In genomic region chr17:63843387-63844292, GRCh38 we compare ENCODE assay signal across 8 cellular contexts. TPM values are rescaled to one million over a fixed set of nuclear protein-coding genes. Genes with fewer than 3 reads are reported as not detected.
A peak's percentile ranks its signal among the peaks of the same experiment; 100 is the strongest.
DNase-seq lines count a peak whose midpoint lies in the region; ATAC-seq, FAIRE-seq and TF ChIP-seq lines count a peak whose summit lies in the region.

No MANE protein-coding gene starts in this region.

- peaks cover 32% of the 10 kb centered on the region for H3K79me2 ChIP-seq in keratinocyte (ENCODE audit: control insufficient read depth, insufficient read depth, low read length)

- peaks cover 0 to 4% (median 0%) of the 10 kb centered on the region in 3 donors for H3K9me3 ChIP-seq in body of pancreas
- no peaks in the 10 kb centered on the region for H3K9me3 ChIP-seq in keratinocyte (ENCODE audit: control insufficient read depth, low read depth, low read length)

- H3K27ac ChIP-seq in body of pancreas (peak overlapping the region; percentile 85 to 94 (median 90)), keratinocyte (ENCODE audit: control insufficient read depth, insufficient read depth, low read length) (peak overlapping the region; percentile 50)

- H3K9ac ChIP-seq in keratinocyte (ENCODE audit: control insufficient read depth, extremely low read depth, insufficient read depth, low read length): peak overlapping the region; percentile 63

- no peak for DNase-seq in activated T-cell treated with anti-CD3 and anti-CD28 coated beads, Interleukin-2, amount 50 U/mL, for 4 hours
- DNase-seq in activated T-cell treated with anti-CD3 and anti-CD28 coated beads, Interleukin-2, amount 50 U/mL, for 1 hour: no peak
- DNase-seq in NOMO-1 treated with DMSO at 0.1 percent for 48 hours (lab: John Stamatoyannopoulos, UW; ENCODE audit: unreplicated experiment): peak; percentile 60
- DNase-seq in body of pancreas: peak in 3 of 4 donors; percentile 45 to 68 (median 55)
- no peak for DNase-seq in keratinocyte (ENCODE audit: low read depth, low spot score)
- no peak for DNase-seq in NK-92 treated with Interleukin-12 subunit alpha and Interleukin-12 subunit beta, amount 100 ng/mL, for 24 hours (lab: John Stamatoyannopoulos, UW)

- peak overlapping the region; percentile 88 for H3K4me3 Mint-ChIP-seq in activated T-cell treated with anti-CD3 and anti-CD28 coated beads, Interleukin-2, amount 50 U/mL, for 4 hours
- H3K4me3 Mint-ChIP-seq in stimulated activated memory B cell treated with anti-CD40 and anti-IgM and Interleukin-4, amounts not matched to agents 10 μg/mL and 1 μg/mL and 100 μg/mL, for 72 hours: peak overlapping the region; percentile 94

- intact Hi-C loops in body of pancreas (cut with DNase I): no loop called here

- no peak for TF ChIP-seq CTCF in body of pancreas (IDR thresholded peaks at IDR 0.05)
- no peak for TF ChIP-seq CTCF in keratinocyte (optimal IDR thresholded peaks at IDR 0.05 in 1 of 3, IDR thresholded peaks at IDR 0.05 in 1 of 3, conservative IDR thresholded peaks at IDR 0.05 in 1 of 3; ENCODE audit: extremely low read depth in 1 of 3, insufficient read depth in 2 of 3, low read length in 3 of 3)

- no peaks in the 10 kb centered on the region for H3K36me3 Mint-ChIP-seq in activated T-cell treated with anti-CD3 and anti-CD28 coated beads, Interleukin-2, amount 50 U/mL, for 4 hours (ENCODE audit: insufficient read depth)
- H3K36me3 Mint-ChIP-seq in stimulated activated memory B cell treated with anti-CD40 and anti-IgM and Interleukin-4, amounts not matched to agents 10 μg/mL and 1 μg/mL and 100 μg/mL, for 72 hours: no peaks in the 10 kb centered on the region

- H3K36me3 ChIP-seq in body of pancreas (replicated peaks in 1 of 2; ENCODE audit: insufficient read depth in 1 of 2, low read depth in 2 of 2) (no peaks in the 10 kb centered on the region), keratinocyte (ENCODE audit: control insufficient read depth in 2 of 2, extremely low read depth in 1 of 2, insufficient read depth in 2 of 2, low read length in 2 of 2) (no peaks in the 10 kb centered on the region)

- peaks cover 40% of the 10 kb centered on the region for H3K4me1 ChIP-seq in body of pancreas
- peaks cover 31% of the 10 kb centered on the region for H3K4me1 ChIP-seq in keratinocyte (ENCODE audit: control insufficient read depth, extremely low read depth, insufficient read depth, low read length)

- dilution Hi-C loops in keratinocyte (cut with MboI; ENCODE audit: extremely low pct_ligation_motif_present, low sequenced_read_pairs): no loop called here

- H3K9me1 ChIP-seq in keratinocyte (ENCODE audit: control insufficient read depth, extremely low read depth, insufficient read depth, low read length): peaks cover 2% of the 10 kb centered on the region

- H3K27me3 Mint-ChIP-seq in activated T-cell treated with anti-CD3 and anti-CD28 coated beads, Interleukin-2, amount 50 U/mL, for 4 hours (ENCODE audit: low read depth): no peaks in the 10 kb centered on the region
- no peaks in the 10 kb centered on the region for H3K27me3 Mint-ChIP-seq in stimulated activated memory B cell treated with anti-CD40 and anti-IgM and Interleukin-4, amounts not matched to agents 10 μg/mL and 1 μg/mL and 100 μg/mL, for 72 hours

- H4K20me1 ChIP-seq in keratinocyte (ENCODE audit: control insufficient read depth, extremely low read depth, insufficient read depth, low read length): peaks cover 3% of the 10 kb centered on the region

- peak overlapping the region; percentile 95 for H3K27ac Mint-ChIP-seq in stimulated activated memory B cell treated with anti-CD40 and anti-IgM and Interleukin-4, amounts not matched to agents 10 μg/mL and 1 μg/mL and 100 μg/mL, for 72 hours

- H3K4me2 ChIP-seq in keratinocyte (ENCODE audit: control insufficient read depth, extremely low read depth, insufficient read depth, low read depth, low read length): peak overlapping the region; percentile 77

- WGBS in body of pancreas, 2 donors: 25 to 36% methylated on average over 22 to 26 of the region's 26 CpGs

- FAIRE-seq in keratinocyte (lab: Jason Lieb, UNC): no peak

- H2AFZ ChIP-seq in keratinocyte (ENCODE audit: control insufficient read depth, low read length): peak overlapping the region; percentile 81

- H3K4me1 Mint-ChIP-seq in activated T-cell treated with anti-CD3 and anti-CD28 coated beads, Interleukin-2, amount 50 U/mL, for 4 hours (ENCODE audit: low read depth): peaks cover 39% of the 10 kb centered on the region
- H3K4me1 Mint-ChIP-seq in stimulated activated memory B cell treated with anti-CD40 and anti-IgM and Interleukin-4, amounts not matched to agents 10 μg/mL and 1 μg/mL and 100 μg/mL, for 72 hours: peaks cover 50% of the 10 kb centered on the region

- peak overlapping the region in 1 of 2 donors; percentile 32 for H3K4me3 ChIP-seq in body of pancreas
- peak overlapping the region; percentile 59 to 92 (median 82) for H3K4me3 ChIP-seq in keratinocyte (ENCODE audit: control insufficient read depth in 2 of 3, extremely low read depth in 1 of 3, insufficient read depth in 2 of 3, low read depth in 1 of 3, low read length in 3 of 3)

- ATAC-seq in activated T-cell treated with anti-CD3 and anti-CD28 coated beads, Interleukin-2, amount 50 U/mL, for 4 hours: no peak
- no peak for ATAC-seq in body of pancreas
- ATAC-seq in stimulated activated memory B cell treated with anti-CD40 and anti-IgM and Interleukin-4, amounts not matched to agents 10 μg/mL and 1 μg/mL and 100 μg/mL, for 72 hours: peak; percentile 54
- no peak for ATAC-seq in HG03159 (IDR thresholded peaks at IDR 0.05; ENCODE audit: unreplicated experiment)

- no peak for TF ChIP-seq POLR2A in body of pancreas (IDR thresholded peaks at IDR 0.05)

- peaks cover 6% of the 10 kb centered on the region for H3K9me3 Mint-ChIP-seq in activated T-cell treated with anti-CD3 and anti-CD28 coated beads, Interleukin-2, amount 50 U/mL, for 4 hours
- H3K9me3 Mint-ChIP-seq in stimulated activated memory B cell treated with anti-CD40 and anti-IgM and Interleukin-4, amounts not matched to agents 10 μg/mL and 1 μg/mL and 100 μg/mL, for 72 hours: peaks cover 4% of the 10 kb centered on the region

- no peaks in the 10 kb centered on the region for H3K27me3 ChIP-seq in body of pancreas
- no peaks in the 10 kb centered on the region for H3K27me3 ChIP-seq in keratinocyte (ENCODE audit: control insufficient read depth, extremely low read depth, insufficient read depth, low read length)

RNA-seq across cellular contexts. Expression of gene SMARCD2, which starts 1.2 kb away (rescaled TPM):
- 10 to 100 TPM; 81.4 to 87.9 (median 83.8) TPM for total RNA-seq in activated T-cell treated with anti-CD3 and anti-CD28 coated beads, Interleukin-2, amount 50 U/mL, for 4 hours
- 10 to 100 TPM; 75.8 to 87.9 TPM for total RNA-seq in body of pancreas
- 80.3 to 99.8 TPM (median 86.3 TPM) in 3 replicates for polyA plus RNA-seq in keratinocyte
- polyA plus RNA-seq in keratinocyte (2011; ENCODE audit: low read depth): 40.3 TPM
- polyA plus RNA-seq in keratinocyte (2011; cell fraction: cytosol; rRNA removed): 69.0 and 79.0 TPM in 2 replicates
- polyA plus RNA-seq in keratinocyte (2011; cell fraction: nucleus; rRNA removed): 91.1 and 95.0 TPM in 2 replicates
- polyA plus RNA-seq in keratinocyte (2012; ENCODE audit: low replicate concordance): 70.5 and 75.3 TPM in 2 replicates
- polyA minus RNA-seq in keratinocyte: 113 to 179 TPM (median 177 TPM) in 3 replicates
- 102 TPM for polyA minus RNA-seq in keratinocyte (2011; cell fraction: cytosol; rRNA and poly(A)+ RNA removed)
- polyA minus RNA-seq in keratinocyte (2011; cell fraction: nucleus; rRNA and poly(A)+ RNA removed): 40.4 and 47.6 TPM in 2 replicates

RNA-seq across cellular contexts. Expression of gene FTSJ3, which starts 16.2 kb away (rescaled TPM):
- 100 to 1,000 TPM; 123 to 169 (median 157) TPM for total RNA-seq in activated T-cell treated with anti-CD3 and anti-CD28 coated beads, Interleukin-2, amount 50 U/mL, for 4 hours
- 10 to 100 TPM; 22.7 to 30.9 TPM for total RNA-seq in body of pancreas
- 35.4 to 48.5 TPM (median 43.7 TPM) in 3 replicates for polyA plus RNA-seq in keratinocyte
- 22.7 TPM for polyA plus RNA-seq in keratinocyte (2011; ENCODE audit: low read depth)
- polyA plus RNA-seq in keratinocyte (2011; cell fraction: cytosol; rRNA removed): 26.8 and 31.6 TPM in 2 replicates
- 65.6 and 77.0 TPM in 2 replicates for polyA plus RNA-seq in keratinocyte (2011; cell fraction: nucleus; rRNA removed)
- polyA plus RNA-seq in keratinocyte (2012; ENCODE audit: low replicate concordance): 19.0 and 39.7 TPM in 2 replicates
- polyA minus RNA-seq in keratinocyte: 41.5 to 50.2 TPM (median 46.3 TPM) in 3 replicates
- 18.6 TPM for polyA minus RNA-seq in keratinocyte (2011; cell fraction: cytosol; rRNA and poly(A)+ RNA removed)
- 45.5 and 50.7 TPM in 2 replicates for polyA minus RNA-seq in keratinocyte (2011; cell fraction: nucleus; rRNA and poly(A)+ RNA removed)

RNA-seq across cellular contexts. Expression of gene PSMC5, which starts 16.4 kb away (rescaled TPM):
- 100 to 1,000 TPM; 272 to 298 (median 280) TPM for total RNA-seq in activated T-cell treated with anti-CD3 and anti-CD28 coated beads, Interleukin-2, amount 50 U/mL, for 4 hours
- 10 to 100 TPM; 55.0 to 59.4 TPM for total RNA-seq in body of pancreas
- polyA plus RNA-seq in keratinocyte: 111 to 208 TPM (median 141 TPM) in 3 replicates
- 130 TPM for polyA plus RNA-seq in keratinocyte (2011; ENCODE audit: low read depth)
- 141 and 155 TPM in 2 replicates for polyA plus RNA-seq in keratinocyte (2011; cell fraction: cytosol; rRNA removed)
- 115 TPM in 2 replicates for polyA plus RNA-seq in keratinocyte (2011; cell fraction: nucleus; rRNA removed)
- polyA plus RNA-seq in keratinocyte (2012; ENCODE audit: low replicate concordance): 93.3 and 143 TPM in 2 replicates
- polyA minus RNA-seq in keratinocyte: 71.5 to 165 TPM (median 143 TPM) in 3 replicates
- polyA minus RNA-seq in keratinocyte (2011; cell fraction: cytosol; rRNA and poly(A)+ RNA removed): 100 TPM
- 36.1 and 56.9 TPM in 2 replicates for polyA minus RNA-seq in keratinocyte (2011; cell fraction: nucleus; rRNA and poly(A)+ RNA removed)

RNA-seq across cellular contexts. Expression of gene CSH2, which starts 29.8 kb away (rescaled TPM):
- not detected for total RNA-seq in activated T-cell treated with anti-CD3 and anti-CD28 coated beads, Interleukin-2, amount 50 U/mL, for 4 hours
- not detected for total RNA-seq in body of pancreas
- polyA plus RNA-seq in keratinocyte: not detected in 3 replicates
- not detected for polyA plus RNA-seq in keratinocyte (2011; ENCODE audit: low read depth)
- not detected in 2 replicates for polyA plus RNA-seq in keratinocyte (2011; cell fraction: cytosol; rRNA removed)
- polyA plus RNA-seq in keratinocyte (2011; cell fraction: nucleus; rRNA removed): not detected in 2 replicates
- not detected in 2 replicates for polyA plus RNA-seq in keratinocyte (2012; ENCODE audit: low replicate concordance)
- polyA minus RNA-seq in keratinocyte: not detected in 3 replicates
- polyA minus RNA-seq in keratinocyte (2011; cell fraction: cytosol; rRNA and poly(A)+ RNA removed): not detected
- not detected in 2 replicates for polyA minus RNA-seq in keratinocyte (2011; cell fraction: nucleus; rRNA and poly(A)+ RNA removed)

RNA-seq across cellular contexts. Expression of gene GH2, which starts 38.1 kb away (rescaled TPM):
- not detected for total RNA-seq in activated T-cell treated with anti-CD3 and anti-CD28 coated beads, Interleukin-2, amount 50 U/mL, for 4 hours
- not detected for total RNA-seq in body of pancreas
- not detected in 3 replicates for polyA plus RNA-seq in keratinocyte
- not detected for polyA plus RNA-seq in keratinocyte (2011; ENCODE audit: low read depth)
- not detected in 2 replicates for polyA plus RNA-seq in keratinocyte (2011; cell fraction: cytosol; rRNA removed)
- polyA plus RNA-seq in keratinocyte (2011; cell fraction: nucleus; rRNA removed): not detected in 2 replicates
- not detected in 2 replicates for polyA plus RNA-seq in keratinocyte (2012; ENCODE audit: low replicate concordance)
- not detected in 3 replicates for polyA minus RNA-seq in keratinocyte
- not detected for polyA minus RNA-seq in keratinocyte (2011; cell fraction: cytosol; rRNA and poly(A)+ RNA removed)
- polyA minus RNA-seq in keratinocyte (2011; cell fraction: nucleus; rRNA and poly(A)+ RNA removed): not detected in 2 replicates

Comparison
In these comparisons a context has a peak if more than half of its experiments do, and no peak if none do; other contexts are left out.
1. DNase-seq: peak in NOMO-1 treated with DMSO at 0.1 percent for 48 hours (single experiment) and body of pancreas (3 of 4); none in activated T-cell treated with anti-CD3 and anti-CD28 coated beads, Interleukin-2, amount 50 U/mL, for 4 hours (single experiment), activated T-cell treated with anti-CD3 and anti-CD28 coated beads, Interleukin-2, amount 50 U/mL, for 1 hour (single experiment), keratinocyte (single experiment) and NK-92 treated with Interleukin-12 subunit alpha and Interleukin-12 subunit beta, amount 100 ng/mL, for 24 hours (single experiment).
2. RNA of gene PSMC5, which starts 16.4 kb away (total RNA-seq): 272 to 298 TPM in activated T-cell treated with anti-CD3 and anti-CD28 coated beads, Interleukin-2, amount 50 U/mL, for 4 hours; 55.0 to 59.4 TPM in body of pancreas; every median in the first group is over 4 times any median in the second.